22 cellular contexts compared by ENCODE assay signal in the genomic region with DNA sequence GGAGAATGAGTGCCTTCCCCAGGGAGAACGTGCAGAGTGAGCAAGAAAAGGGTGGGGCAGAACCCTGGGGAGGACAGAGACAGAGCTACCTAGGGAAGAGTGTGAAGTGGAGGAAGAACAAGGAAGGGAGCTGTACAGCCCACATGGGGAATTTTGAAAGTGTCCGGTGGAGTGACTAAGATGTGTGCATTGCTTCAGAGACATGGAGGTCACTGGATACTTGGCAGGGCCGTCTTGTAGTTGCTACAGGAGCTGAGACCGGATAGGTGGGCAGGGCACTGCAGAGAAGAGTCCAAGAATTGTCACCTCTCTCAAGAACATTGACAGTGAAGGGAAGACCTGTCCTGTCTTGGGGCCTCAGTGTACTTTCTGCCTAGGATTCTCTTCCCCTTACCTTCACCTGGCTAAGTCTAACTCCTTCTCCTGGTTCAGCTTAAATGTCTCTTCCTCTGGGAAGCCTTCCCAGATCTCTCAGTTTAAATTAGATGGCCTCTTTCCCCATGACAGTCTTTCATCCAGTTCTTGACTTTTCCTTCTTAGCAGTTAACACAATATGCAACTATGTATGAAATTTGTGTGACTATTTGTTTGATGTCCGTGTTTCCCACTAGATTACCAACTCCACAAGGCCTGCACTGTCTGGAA. TPM values are rescaled to one million over a fixed set of nuclear protein-coding genes. Genes with fewer than 3 reads are reported as not detected.
DNase-seq lines count a peak whose midpoint lies in the region; ATAC-seq, FAIRE-seq and TF ChIP-seq lines count a peak whose summit lies in the region.
"Had no signal": no experiment of that assay in that cellular context is flagged by ENCODE, and none has a peak within 500 bp of the region (broad histone marks: within the 10 kb centered on the region; RNA-seq: fewer than 3 reads in every experiment).

No MANE protein-coding gene starts in this region.

- no peak for TF ChIP-seq POLR2A in GM12891 (IDR thresholded peaks at IDR 0.05; ENCODE audit: low read depth, low read length)

- no peak overlapping the region for H2BK12ac ChIP-seq in trophoblast cell (ENCODE audit: low read length)

- H4K12ac ChIP-seq in trophoblast cell (ENCODE audit: low read depth, low read length): no peak overlapping the region

- peaks cover 7% of the 10 kb centered on the region for H3K79me1 ChIP-seq in trophoblast cell (ENCODE audit: low read length)

- no peak overlapping the region for H3K4ac ChIP-seq in trophoblast cell (ENCODE audit: low read depth, low read length)

- H3K4me3 ChIP-seq in epithelial cell of proximal tubule (ENCODE audit: low read depth, low read length) (no peak overlapping the region), trophoblast cell (ENCODE audit: low read depth, low read length) (no peak overlapping the region)
- H3K4me3 ChIP-seq: thyroid gland had no signal

- H3K27me3 ChIP-seq in trophoblast cell (ENCODE audit: insufficient read depth, low read length): no peaks in the 10 kb centered on the region
- H3K27me3 ChIP-seq: BE2C, thyroid gland had no signal

- H3K9me3 ChIP-seq in trophoblast cell (ENCODE audit: insufficient read depth, low read depth, low read length): no peaks in the 10 kb centered on the region
- H3K9me3 ChIP-seq: BE2C, thyroid gland had no signal

- no peak overlapping the region for H2AFZ ChIP-seq in trophoblast cell (ENCODE audit: insufficient read depth, low read length, poor library complexity)

- no CpG with 5 or more reads among the region's 5 CpGs for WGBS in trophoblast cell (ENCODE audit: extremely low coverage, insufficient coverage, insufficient read length)

- peaks cover 9% of the 10 kb centered on the region for H3K79me2 ChIP-seq in trophoblast cell (ENCODE audit: control insufficient read depth, insufficient read depth, low read length, poor library complexity)

- FAIRE-seq in GM12891 (lab: Jason Lieb, UNC): peak; percentile 50
- FAIRE-seq: H1 had no signal

- H3K4me2 ChIP-seq in trophoblast cell (ENCODE audit: low read length): no peak overlapping the region

- H3K4me1 ChIP-seq in trophoblast cell (ENCODE audit: control insufficient read depth in 1 of 2, insufficient read depth in 2 of 2, low read length in 2 of 2): peaks cover 16 to 20% of the 10 kb centered on the region in 2 experiments

- no peak overlapping the region for H2AK5ac ChIP-seq in trophoblast cell (ENCODE audit: low read length)

- no peak for ATAC-seq in HG03469 (IDR thresholded peaks at IDR 0.05; ENCODE audit: unreplicated experiment)
- ATAC-seq: activated T-cell treated with anti-CD3 and anti-CD28 coated beads, Interleukin-2, amount 50 U/mL, for 4 hours; naive thymus-derived CD4-positive, alpha-beta T cell; Panc1; stimulated activated effector memory CD8-positive, alpha-beta T cell treated with anti-CD3 and anti-CD28 coated beads, Interleukin-12 subunit alpha, Interleukin-12 subunit beta, amount 100 ng/mL, for 72 hours had no signal

- H3K9ac ChIP-seq in trophoblast cell (ENCODE audit: low read length): no peak overlapping the region

- no peak overlapping the region for H4K8ac ChIP-seq in trophoblast cell (ENCODE audit: low read depth, low read length)

- H3K14ac ChIP-seq in trophoblast cell (ENCODE audit: low read length): no peak overlapping the region

- H3K18ac ChIP-seq in trophoblast cell (ENCODE audit: low read length): no peak overlapping the region

- H3K23ac ChIP-seq in trophoblast cell (ENCODE audit: low read length): no peak overlapping the region

- H2BK5ac ChIP-seq in trophoblast cell (ENCODE audit: low read depth, low read length, poor library complexity): no peak overlapping the region

- H2BK120ac ChIP-seq in trophoblast cell (ENCODE audit: insufficient read depth, low read length, poor library complexity): no peak overlapping the region

- TF ChIP-seq CTCF in epithelial cell of proximal tubule (conservative IDR thresholded peaks at IDR 0.05; ENCODE audit: low read depth, low read length): no peak

- H3K27ac ChIP-seq in trophoblast cell (ENCODE audit: low read depth, low read length): no peak overlapping the region
- H3K27ac ChIP-seq: thyroid gland had no signal

- no peaks in the 10 kb centered on the region for H3K36me3 ChIP-seq in trophoblast cell (ENCODE audit: control insufficient read depth in 1 of 2, insufficient read depth in 2 of 2, low read length in 2 of 2)
- H3K36me3 ChIP-seq: BE2C, thyroid gland had no signal

- DNase-seq in GM12891 (ENCODE audit: insufficient read length, low spot score): no peak
- peak; percentile 59 for DNase-seq in RPMI7951 (ENCODE audit: low read depth)
- peak; percentile 31 for DNase-seq in epithelial cell of proximal tubule (ENCODE audit: low read depth)
- DNase-seq in trophoblast cell: peak; percentile 58 to 70
- DNase-seq in SW480 (ENCODE audit: low spot score): no peak
- no peak for DNase-seq in DMS153 treated with DMSO at 0.1 percent for 48 hours (lab: John Stamatoyannopoulos, UW; ENCODE audit: unreplicated experiment)
- no peak for DNase-seq in H4 (ENCODE audit: low spot score)
- DNase-seq: activated CD4-positive, alpha-beta T cell treated with anti-CD3 and anti-CD28 coated beads, Interleukin-2, amount 10 ng/mL, durations not matched to agents 7 days and 5 days; activated T-cell treated with anti-CD3 and anti-CD28 coated beads, Interleukin-2, amount 50 U/mL, for 4 hours; BE2C; central memory CD4-positive, alpha-beta T cell; DMS 273 treated with DMSO at 0.1 percent for 48 hours; glutamatergic neuron; naive thymus-derived CD4-positive, alpha-beta T cell; NCI-H1105 treated with DMSO at 0.1 percent for 48 hours; NCI-H774; stimulated activated CD4-positive, alpha-beta T cell treated with anti-CD3 and anti-CD28 coated beads, Interleukin-12 subunit alpha, Interleukin-12 subunit beta, amount 100 ng/mL, for 4 hours; thyroid gland had no signal

- no peak overlapping the region for H4K91ac ChIP-seq in trophoblast cell (ENCODE audit: low read depth, low read length)

TF ChIP-seq in GM12891, 5 proteins besides CTCF, POLR2A, EP300 and RAD21:
- TF ChIP-seq SPI1 (IDR thresholded peaks at IDR 0.05; ENCODE audit: low read depth, low read length): no peak
- no peak for TF ChIP-seq PAX5 (IDR thresholded peaks at IDR 0.05; ENCODE audit: insufficient read depth, low read length, severe bottlenecking)

RNA-seq across cellular contexts. Expression of a gene that starts 9.2 kb away (rescaled TPM):
- polyA plus RNA-seq in GM12891 (2012; ENCODE audit: low read depth, missing spikeins): 0.23 TPM
- 6.0 and 9.9 TPM in 2 replicates for total RNA-seq in RPMI7951 (2014; rRNA removed; shearing (Covaris generic))
- 3.7 and 4.0 TPM in 2 replicates for total RNA-seq in epithelial cell of proximal tubule
- 45.7 and 47.8 TPM in 2 replicates for polyA plus RNA-seq in trophoblast cell (2013)
- total RNA-seq in H4 (2014; rRNA removed; shearing (Covaris generic)): 2.5 and 2.7 TPM in 2 replicates
- total RNA-seq: activated CD4-positive, alpha-beta T cell treated with anti-CD3 and anti-CD28 coated beads, Interleukin-2, amount 10 ng/mL, durations not matched to agents 7 days and 5 days; activated T-cell treated with anti-CD3 and anti-CD28 coated beads, Interleukin-2, amount 50 U/mL, for 4 hours; H1 had no signal
- polyA plus RNA-seq: naive thymus-derived CD4-positive, alpha-beta T cell had no signal

RNA-seq across cellular contexts. Expression of a gene that starts 44.9 kb away (rescaled TPM):
- polyA plus RNA-seq in GM12891 (2012; ENCODE audit: low read depth, missing spikeins): 0.05 TPM
- 1.3 and 2.2 TPM in 2 replicates for total RNA-seq in RPMI7951 (2014; rRNA removed; shearing (Covaris generic))
- total RNA-seq in epithelial cell of proximal tubule: 1.1 and 5.4 TPM in 2 replicates
- polyA plus RNA-seq in trophoblast cell (2013): 4.4 and 4.6 TPM in 2 replicates
- not detected in 2 replicates for total RNA-seq in H4 (2014; rRNA removed; shearing (Covaris generic))
- total RNA-seq: activated CD4-positive, alpha-beta T cell treated with anti-CD3 and anti-CD28 coated beads, Interleukin-2, amount 10 ng/mL, durations not matched to agents 7 days and 5 days; activated T-cell treated with anti-CD3 and anti-CD28 coated beads, Interleukin-2, amount 50 U/mL, for 4 hours had no signal
- polyA plus RNA-seq: naive thymus-derived CD4-positive, alpha-beta T cell had no signal

RNA-seq across cellular contexts. Expression of a gene that starts 45.1 kb away (rescaled TPM):
- 2.6 TPM for polyA plus RNA-seq in GM12891 (2012; ENCODE audit: low read depth, missing spikeins)
- total RNA-seq in RPMI7951 (2014; rRNA removed; shearing (Covaris generic)): 9.1 and 9.4 TPM in 2 replicates
- 18.3 and 26.4 TPM in 2 replicates for total RNA-seq in epithelial cell of proximal tubule
- polyA plus RNA-seq in trophoblast cell (2013): 31.0 and 31.5 TPM in 2 replicates
- 3.3 and 3.9 TPM in 2 replicates for total RNA-seq in H4 (2014; rRNA removed; shearing (Covaris generic))
- total RNA-seq: activated CD4-positive, alpha-beta T cell treated with anti-CD3 and anti-CD28 coated beads, Interleukin-2, amount 10 ng/mL, durations not matched to agents 7 days and 5 days had no signal
- polyA plus RNA-seq: naive thymus-derived CD4-positive, alpha-beta T cell had no signal

Comparison
In these comparisons a context has a peak if more than half of its experiments do, and no peak if none do; other contexts are left out.
1. DNase-seq: peak in RPMI7951 (single experiment), epithelial cell of proximal tubule (single experiment) and trophoblast cell (2 of 2); none in GM12891 (single experiment), SW480 (single experiment), DMS153 treated with DMSO at 0.1 percent for 48 hours (single experiment) and H4 (single experiment).